Comparison of ENCODE assay signal across 2 cellular contexts in the genomic region with DNA sequence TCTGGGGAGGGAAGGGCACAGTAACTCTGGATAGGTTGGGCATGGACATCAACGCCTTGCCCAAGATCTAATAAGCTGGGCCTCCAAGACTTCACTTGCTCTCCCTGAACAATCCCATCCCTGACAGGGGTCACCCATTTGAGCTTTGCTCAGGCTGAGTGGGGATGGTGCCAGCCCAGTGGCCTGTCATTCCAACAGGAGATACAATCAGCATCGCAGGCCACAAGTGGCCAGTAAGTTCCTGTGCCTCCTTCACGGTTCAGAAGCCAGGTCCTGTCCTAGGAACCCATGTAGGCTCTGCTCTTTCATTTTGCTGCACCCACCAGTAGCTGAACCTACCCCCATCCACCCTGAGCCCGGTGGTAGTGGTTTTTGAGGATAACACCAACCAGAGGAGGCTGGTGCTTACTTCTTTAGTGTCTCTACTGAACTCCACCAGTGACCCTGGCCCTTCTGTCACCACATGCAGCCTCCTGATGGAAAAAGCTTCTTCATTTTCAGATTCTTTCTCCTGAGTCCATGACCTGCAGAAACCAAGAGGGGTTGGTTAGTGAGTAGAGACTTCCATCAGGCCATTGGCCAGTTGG.
TF ChIP-seq lines count a peak whose summit lies in the region.

No MANE protein-coding gene starts in this region.

TF ChIP-seq in IMR-90, 13 proteins besides CTCF, POLR2A, EP300 and RAD21:
- TF ChIP-seq CHD1 (IDR thresholded peaks at IDR 0.05; ENCODE audit: low read depth, low read length) = no peak
- TF ChIP-seq RCOR1 (IDR thresholded peaks at IDR 0.05; ENCODE audit: insufficient replicate concordance, low read length) = no peak
- no peak for TF ChIP-seq MAFK (IDR thresholded peaks at IDR 0.05; ENCODE audit: low read depth, low read length)
- no peak for TF ChIP-seq MAZ (IDR thresholded peaks at IDR 0.05; ENCODE audit: borderline replicate concordance, low read depth, low read length)
- TF ChIP-seq, protein P1, sequence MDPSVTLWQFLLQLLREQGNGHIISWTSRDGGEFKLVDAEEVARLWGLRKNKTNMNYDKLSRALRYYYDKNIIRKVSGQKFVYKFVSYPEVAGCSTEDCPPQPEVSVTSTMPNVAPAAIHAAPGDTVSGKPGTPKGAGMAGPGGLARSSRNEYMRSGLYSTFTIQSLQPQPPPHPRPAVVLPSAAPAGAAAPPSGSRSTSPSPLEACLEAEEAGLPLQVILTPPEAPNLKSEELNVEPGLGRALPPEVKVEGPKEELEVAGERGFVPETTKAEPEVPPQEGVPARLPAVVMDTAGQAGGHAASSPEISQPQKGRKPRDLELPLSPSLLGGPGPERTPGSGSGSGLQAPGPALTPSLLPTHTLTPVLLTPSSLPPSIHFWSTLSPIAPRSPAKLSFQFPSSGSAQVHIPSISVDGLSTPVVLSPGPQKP (IDR thresholded peaks at IDR 0.05; ENCODE audit: borderline replicate concordance, low read depth, low read length) = no peak
- TF ChIP-seq BHLHE40 (IDR thresholded peaks at IDR 0.05; ENCODE audit: low read depth, low read length) = no peak
- TF ChIP-seq NFE2L2 (IDR thresholded peaks at IDR 0.05; ENCODE audit: low read depth, low read length) = no peak
- TF ChIP-seq RFX5 (IDR thresholded peaks at IDR 0.05; ENCODE audit: low read depth, low read length) = no peak
- TF ChIP-seq SMC3 (IDR thresholded peaks at IDR 0.05; ENCODE audit: low read depth, low read length) = no peak
- no peak for TF ChIP-seq FOS (IDR thresholded peaks at IDR 0.05; ENCODE audit: low read depth, low read length)

TF ChIP-seq in H1, 55 proteins besides CTCF, POLR2A, EP300 and RAD21:
- no peak for TF ChIP-seq EGR1 (IDR thresholded peaks at IDR 0.05; ENCODE audit: borderline replicate concordance, low read depth, low read length)
- no peak for TF ChIP-seq CBX8 (IDR thresholded peaks at IDR 0.05; ENCODE audit: borderline replicate concordance, low read depth, low read length)
- TF ChIP-seq EZH2 (IDR thresholded peaks at IDR 0.05; ENCODE audit: low read depth, low read length, severe bottlenecking) = no peak
- no peak for TF ChIP-seq CHD2 (IDR thresholded peaks at IDR 0.05; ENCODE audit: low read length)
- no peak for TF ChIP-seq JUN (IDR thresholded peaks at IDR 0.05; ENCODE audit: low read depth, low read length)
- TF ChIP-seq ZNF274 (IDR thresholded peaks at IDR 0.05; ENCODE audit: borderline replicate concordance, extremely low read depth, low read length) = no peak
